17 cellular contexts compared by ENCODE assay signal in the genomic region with DNA sequence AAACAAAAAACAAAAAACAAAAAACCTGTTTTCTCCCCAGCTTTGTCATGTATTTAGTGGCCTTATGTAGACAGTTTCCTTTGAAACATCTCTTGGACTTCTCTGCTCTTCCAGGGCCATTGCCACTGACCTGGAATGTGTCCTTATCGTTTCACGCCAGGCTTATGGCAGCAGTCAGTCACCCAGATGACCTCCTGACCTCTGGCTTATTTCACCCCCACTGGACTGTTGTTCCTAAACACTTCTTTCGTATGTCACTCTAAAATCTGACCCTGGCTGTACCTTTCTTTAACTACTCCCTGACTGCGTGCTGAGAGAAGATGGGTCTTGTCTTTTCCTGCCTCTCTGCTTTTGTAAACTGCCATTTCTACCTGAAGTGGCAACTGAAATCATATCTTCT. TPM values are rescaled to one million over a fixed set of nuclear protein-coding genes. Genes with fewer than 3 reads are reported as not detected.
DNase-seq lines count a peak whose midpoint lies in the region; ATAC-seq and TF ChIP-seq lines count a peak whose summit lies in the region.
"Had no signal": no experiment of that assay in that cellular context is flagged by ENCODE, and none has a peak within 500 bp of the region (broad histone marks: within the 10 kb centered on the region; RNA-seq: fewer than 3 reads in every experiment).

No MANE protein-coding gene starts in this region.

- H3K27me3 Mint-ChIP-seq in activated naive CD4-positive, alpha-beta T cell treated with anti-CD3 and anti-CD28 coated beads, Interleukin-2, amount 50 U/mL, for 24 hours = no peaks in the 10 kb centered on the region
- H3K27me3 Mint-ChIP-seq in activated T-helper 17 cell treated with anti-CD3 and anti-CD28 coated beads, Interleukin-2, amount 50 U/mL, for 72 hours = no peaks in the 10 kb centered on the region
- no peaks in the 10 kb centered on the region for H3K27me3 Mint-ChIP-seq in memory B cell

- H3K9me3 Mint-ChIP-seq in activated naive CD4-positive, alpha-beta T cell treated with anti-CD3 and anti-CD28 coated beads, Interleukin-2, amount 50 U/mL, for 24 hours = no peaks in the 10 kb centered on the region
- no peaks in the 10 kb centered on the region for H3K9me3 Mint-ChIP-seq in activated T-helper 17 cell treated with anti-CD3 and anti-CD28 coated beads, Interleukin-2, amount 50 U/mL, for 72 hours
- no peaks in the 10 kb centered on the region for H3K9me3 Mint-ChIP-seq in memory B cell
- H3K9me3 Mint-ChIP-seq: GM23338 had no signal

- CTCF ChIA-PET in PC-9 (lab: Charles Lee) = no interaction called here

- no peak for TF ChIP-seq CTCF in PC-9 (conservative IDR thresholded peaks at IDR 0.05)

- no peak for DNase-seq in activated naive CD4-positive, alpha-beta T cell treated with anti-CD3 and anti-CD28 coated beads, Interleukin-2, amount 50 U/mL, for 16 hours
- DNase-seq in PC-9 = no peak
- no peak for DNase-seq in memory B cell (ENCODE audit: low spot score in 2 of 2)
- no peak for DNase-seq in ecto neural progenitor cell (ENCODE audit: low spot score)
- DNase-seq: activated gamma-delta T cell treated with Interleukin-2 at 50 U/mL for 16 hours; DMS79 treated with DMSO at 0.1 percent for 48 hours; heart left ventricle; KBM-7; NCI-H2171 treated with DMSO at 0.1 percent for 48 hours; NCI-H526; stimulated activated CD4-positive, alpha-beta T cell treated with anti-CD3 and anti-CD28 coated beads, Interleukin-4, amount 100 ng/mL, for 1 hour had no signal

- no peak overlapping the region for H2AFZ ChIP-seq in PC-9
- H2AFZ ChIP-seq: GM23338 had no signal

- ATAC-seq in activated T-helper 17 cell treated with anti-CD3 and anti-CD28 coated beads, Interleukin-2, amount 50 U/mL, for 72 hours (replicated peaks) = no peak
- ATAC-seq in memory B cell (ENCODE audit: low read depth) (no peak), HG03196 (IDR thresholded peaks at IDR 0.05; ENCODE audit: unreplicated experiment) (no peak)
- ATAC-seq in activated CD4-positive, CD25-positive, alpha-beta regulatory T cell treated with anti-CD3 and anti-CD28 coated beads, Interleukin-2, amount 50 U/mL, for 24 hours = no peak
- ATAC-seq: GM23338 had no signal

- H3K4me1 ChIP-seq in PC-9 (replicated peaks; ENCODE audit: insufficient read depth) = peaks cover 52% of the 10 kb centered on the region

- POLR2A ChIA-PET in PC-9 (lab: Charles Lee; ENCODE audit: unreplicated experiment) = no interaction called here

- H3K4me3 Mint-ChIP-seq in activated naive CD4-positive, alpha-beta T cell treated with anti-CD3 and anti-CD28 coated beads, Interleukin-2, amount 50 U/mL, for 24 hours = no peak overlapping the region
- H3K4me3 Mint-ChIP-seq in activated T-helper 17 cell treated with anti-CD3 and anti-CD28 coated beads, Interleukin-2, amount 50 U/mL, for 72 hours = peak overlapping the region; percentile 58
- no peak overlapping the region for H3K4me3 Mint-ChIP-seq in memory B cell
- H3K4me3 Mint-ChIP-seq: GM23338 had no signal

- no peaks in the 10 kb centered on the region for H3K9me2 ChIP-seq in PC-9 (ENCODE audit: insufficient read depth)

- peaks cover 52% of the 10 kb centered on the region for H3K4me1 Mint-ChIP-seq in activated naive CD4-positive, alpha-beta T cell treated with anti-CD3 and anti-CD28 coated beads, Interleukin-2, amount 50 U/mL, for 24 hours
- H3K4me1 Mint-ChIP-seq in activated T-helper 17 cell treated with anti-CD3 and anti-CD28 coated beads, Interleukin-2, amount 50 U/mL, for 72 hours = peaks cover 50% of the 10 kb centered on the region
- H3K4me1 Mint-ChIP-seq in memory B cell = peaks cover 21% of the 10 kb centered on the region

- peaks cover 38% of the 10 kb centered on the region for H3F3A ChIP-seq in PC-9 (ENCODE audit: insufficient read depth, low read depth)

- no peaks in the 10 kb centered on the region for H3K27me3 ChIP-seq in PC-9 (ENCODE audit: insufficient read depth, low read depth)
- H3K27me3 ChIP-seq: heart left ventricle had no signal

- H3K79me2 ChIP-seq in PC-9 (ENCODE audit: low read depth) = peaks cover 39% of the 10 kb centered on the region

- peaks cover 12% of the 10 kb centered on the region for H3K36me3 Mint-ChIP-seq in activated naive CD4-positive, alpha-beta T cell treated with anti-CD3 and anti-CD28 coated beads, Interleukin-2, amount 50 U/mL, for 24 hours
- peaks cover 96% of the 10 kb centered on the region for H3K36me3 Mint-ChIP-seq in activated T-helper 17 cell treated with anti-CD3 and anti-CD28 coated beads, Interleukin-2, amount 50 U/mL, for 72 hours (ENCODE audit: low read depth)
- peaks cover 22% of the 10 kb centered on the region for H3K36me3 Mint-ChIP-seq in memory B cell

- H3K27ac Mint-ChIP-seq in activated naive CD4-positive, alpha-beta T cell treated with anti-CD3 and anti-CD28 coated beads, Interleukin-2, amount 50 U/mL, for 24 hours = peak overlapping the region; percentile 9
- peak overlapping the region; percentile 94 for H3K27ac Mint-ChIP-seq in activated T-helper 17 cell treated with anti-CD3 and anti-CD28 coated beads, Interleukin-2, amount 50 U/mL, for 72 hours
- peak overlapping the region; percentile 45 for H3K27ac Mint-ChIP-seq in memory B cell
- H3K27ac Mint-ChIP-seq: GM23338 had no signal

- H3K36me3 ChIP-seq in PC-9 (ENCODE audit: low read depth) = peaks cover 25% of the 10 kb centered on the region

- no peaks in the 10 kb centered on the region for H3K9me3 ChIP-seq in PC-9 (ENCODE audit: insufficient read depth, low read depth)
- H3K9me3 ChIP-seq: heart left ventricle had no signal

- H3K27ac ChIP-seq in PC-9 = peak overlapping the region; percentile 69; the same call in 1 of the 2 replicates
- H3K27ac ChIP-seq: coronary artery had no signal

- H3K4me3 ChIP-seq in PC-9 = no peak overlapping the region
- H3K4me3 ChIP-seq: coronary artery, GM23338, heart left ventricle had no signal

- BruUV-seq in PC-9 (replicated peaks; lab: Mats Ljungman, UMichigan) = no TSS peak

- no peaks in the 10 kb centered on the region; the same call in 1 of the 2 replicates for H4K20me1 ChIP-seq in PC-9 (ENCODE audit: insufficient read depth)

- intact Hi-C loops in PC-9 (cut with micrococcal nuclease; ENCODE audit: unreplicated experiment) = loop anchor here (5.0 kb wide), 3 partner anchors 41 to 854 kb away; partner anchors contain the start of gene ERO1B

- no peak overlapping the region for H3K4me2 ChIP-seq in PC-9
- H3K4me2 ChIP-seq: GM23338 had no signal

RNA-seq across cellular contexts. Expression of gene LGALS8, which starts 9.1 kb away (rescaled TPM):
- total RNA-seq in PC-9 (2021) = 36.4 and 59.2 TPM in 2 replicates
- 100 to 1,000 TPM; 114 to 253 TPM for total RNA-seq in activated T-helper 17 cell treated with anti-CD3 and anti-CD28 coated beads, Interleukin-2, amount 50 U/mL, for 72 hours

Comparison
In these comparisons a context has a peak if more than half of its experiments do, and no peak if none do; other contexts are left out.
1. H3K27ac Mint-ChIP-seq: peak in every context shown above with its lines; median percentile 94 in activated T-helper 17 cell treated with anti-CD3 and anti-CD28 coated beads, Interleukin-2, amount 50 U/mL, for 72 hours; 45 in memory B cell; 9 in activated naive CD4-positive, alpha-beta T cell treated with anti-CD3 and anti-CD28 coated beads, Interleukin-2, amount 50 U/mL, for 24 hours.